Comparison of ENCODE assay signal across 8 cellular contexts in the genomic region with DNA sequence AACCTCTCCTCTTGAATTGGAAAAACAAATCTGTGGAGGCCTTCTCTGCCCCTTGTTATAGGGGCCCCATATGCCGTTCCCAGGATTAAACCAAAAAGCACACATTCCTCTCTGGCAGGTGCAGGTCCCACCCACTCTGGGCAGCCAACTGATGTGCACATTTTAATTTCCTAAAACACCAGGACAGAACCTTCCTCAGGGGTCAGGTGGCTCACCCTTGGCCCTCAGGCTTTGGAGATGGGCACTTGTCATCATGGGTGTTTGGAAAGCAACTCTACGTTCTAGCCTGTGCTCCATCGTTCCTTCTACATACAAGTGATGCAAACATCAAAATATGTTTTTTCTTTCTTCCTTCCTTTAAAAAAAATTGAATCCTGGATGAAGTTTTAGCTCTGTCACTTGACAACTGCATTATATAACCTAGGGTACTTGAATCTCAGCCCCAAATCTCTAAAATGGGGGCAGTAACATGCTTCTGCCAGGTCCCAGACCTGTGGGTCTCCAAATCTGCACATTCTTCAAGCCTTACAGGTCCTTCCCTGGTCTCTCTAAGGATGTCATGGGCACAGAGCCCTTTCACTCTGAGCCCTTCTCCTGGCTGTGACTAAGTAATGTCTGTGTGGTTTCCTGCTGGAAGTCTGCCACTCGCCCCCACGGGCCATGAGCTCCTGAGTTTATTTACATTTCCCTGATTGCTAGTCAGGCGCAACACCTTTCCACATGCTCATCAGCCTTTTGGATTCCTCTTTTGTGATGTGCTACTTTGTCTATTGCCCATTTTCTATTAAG. TPM values are rescaled to one million over a fixed set of nuclear protein-coding genes. Genes with fewer than 3 reads are reported as not detected.
DNase-seq lines count a peak whose midpoint lies in the region; ATAC-seq, FAIRE-seq and TF ChIP-seq lines count a peak whose summit lies in the region.
"Had no signal": no experiment of that assay in that cellular context is flagged by ENCODE, and none has a peak within 500 bp of the region (broad histone marks: within the 10 kb centered on the region; RNA-seq: fewer than 3 reads in every experiment).

No MANE protein-coding gene starts in this region.

- H3K36me3 ChIP-seq in pancreas, result no peaks in the 10 kb centered on the region
- H3K36me3 ChIP-seq: cardiac muscle cell had no signal

- H3K4me1 ChIP-seq in pancreas, result no peaks in the 10 kb centered on the region

- FAIRE-seq in pancreas (lab: Jason Lieb, UNC), result no peak

- no peak for TF ChIP-seq CTCF in pancreas (IDR thresholded peaks at IDR 0.05)

- no peak overlapping the region for H3K4me3 ChIP-seq in pancreas
- H3K4me3 ChIP-seq: cardiac muscle cell had no signal

- H3K9me3 ChIP-seq in pancreas, result no peaks in the 10 kb centered on the region

- H3K27me3 ChIP-seq in pancreas, result no peaks in the 10 kb centered on the region
- H3K27me3 ChIP-seq: cardiac muscle cell had no signal

- 72 to 82% methylated on average over 6 of the region's 6 CpGs for WGBS in pancreas, 2 donors

- intact Hi-C loops in pancreas (cut with DNase I), result no loop called here
- intact Hi-C loops in posterior cingulate gyrus (cut with DNase I), result no loop called here

- H3K27ac ChIP-seq in pancreas, result no peak overlapping the region
- H3K27ac ChIP-seq: cardiac muscle cell had no signal

- ATAC-seq in pancreas, result peak in 3 of 4 donors; percentile 44 to 81 (median 77)

- DNase-seq in GDM1 (lab: John Stamatoyannopoulos, UW), result peak; percentile 40
- DNase-seq in NCI-H345 (lab: John Stamatoyannopoulos, UW), result peak; percentile 63
- peak; percentile 8 for DNase-seq in dermis blood vessel endothelial cell
- DNase-seq in pancreas, result peak in 2 of 6 donors; percentile 17 to 32
- DNase-seq in Ammon's horn (ENCODE audit: low spot score), result no peak
- no peak for DNase-seq in GM19240 (ENCODE audit: insufficient read length, low spot score)
- DNase-seq in posterior cingulate gyrus, result no peak

RNA-seq across cellular contexts. Expression of a gene that starts 43.8 kb away (rescaled TPM):
- 0.70 and 1.5 TPM in 2 replicates for total RNA-seq in dermis blood vessel endothelial cell
- 1 to 10 TPM in 4 of 6 donors, under 1 TPM in 2; 0.79 to 1.9 (median 1.5) TPM for total RNA-seq in pancreas
- 1 to 10 TPM in 1 of 2 donors, under 1 TPM in 1; 0.31 to 1.4 TPM for polyA plus RNA-seq in pancreas

Comparison
In these comparisons a context has a peak if more than half of its experiments do, and no peak if none do; other contexts are left out.
1. DNase-seq: peak in GDM1 (single experiment), NCI-H345 (single experiment) and dermis blood vessel endothelial cell (single experiment); none in Ammon's horn (single experiment), GM19240 (single experiment) and posterior cingulate gyrus (0 of 10).